8 cellular contexts compared by ENCODE assay signal in genomic region chr5:178730940-178731265, GRCh38. TPM values are rescaled to one million over a fixed set of nuclear protein-coding genes. Genes with fewer than 3 reads are reported as not detected.
DNase-seq lines count a peak whose midpoint lies in the region; ATAC-seq and TF ChIP-seq lines count a peak whose summit lies in the region.

No MANE protein-coding gene starts in this region.

- H3K4me3 ChIP-seq in A673 (ENCODE audit: low read depth, low read length, poor library complexity, severe bottlenecking) = peak overlapping the region; percentile 82
- peak overlapping the region; percentile 12 for H3K4me3 ChIP-seq in astrocyte of the spinal cord (ENCODE audit: low read depth, low read length)

- in situ Hi-C loops in astrocyte of the spinal cord (cut with HindIII; ENCODE audit: low sequenced_read_pairs) = no loop called here

- intact Hi-C loops in A673 (cut with micrococcal nuclease; ENCODE audit: unreplicated experiment) = loop anchor here (1.0 to 5.0 kb wide), 2 partner anchors 128 to 761 kb away; partner anchors contain the start of gene ZNF354B

- no peaks in the 10 kb centered on the region for H3K4me1 ChIP-seq in A673 (ENCODE audit: insufficient read depth, low read length, poor library complexity, severe bottlenecking)

- CTCF ChIA-PET in A673 (lab: Charles Lee) = interaction anchor here (0.6 to 1.3 kb wide), 2 partner anchors 129 to 1176 kb away, joined by 4 to 7 read pairs; partner anchors contain the start of gene ZNF354B
- CTCF ChIA-PET in HEK293T (lab: Yijun Ruan, JAX) = interaction anchor here (1.2 to 1.5 kb wide), 2 partner anchors 56 to 128 kb away, joined by 5 to 10 read pairs; partner anchors contain the start of gene ZNF354B

- H3K4me3 Mint-ChIP-seq in IgD-negative memory B cell (peak overlapping the region; percentile 75 to 92 (median 82)), naive B cell (peak overlapping the region; percentile 74 to 91 (median 82))

- H3K36me3 Mint-ChIP-seq in IgD-negative memory B cell (peaks cover 6% of the 10 kb centered on the region), naive B cell (peaks cover 0 to 7% of the 10 kb centered on the region in 2 donors)

- H3K27me3 Mint-ChIP-seq in IgD-negative memory B cell (no peaks in the 10 kb centered on the region), naive B cell (no peaks in the 10 kb centered on the region)

- H3K4me1 Mint-ChIP-seq in IgD-negative memory B cell (peaks cover 4 to 12% (median 6%) of the 10 kb centered on the region in 3 donors), naive B cell (peaks cover 9 to 18% (median 10%) of the 10 kb centered on the region in 3 donors)

- TF ChIP-seq CTCF in A673 (conservative IDR thresholded peaks at IDR 0.05; ENCODE audit: low read depth, low read length) = no peak
- TF ChIP-seq CTCF in astrocyte of the spinal cord (IDR thresholded peaks at IDR 0.05; ENCODE audit: low read depth, low read length) = no peak

- H3K27ac ChIP-seq in A673 (ENCODE audit: low read depth, low read length, poor library complexity, severe bottlenecking) = no peak overlapping the region

- POLR2A ChIA-PET in A673 (lab: Charles Lee; ENCODE audit: low non-redundant PET) = no interaction called here
- POLR2A ChIA-PET in HEK293T (lab: Yijun Ruan, JAX) = interaction anchor here (0.6 to 1.0 kb wide), 5 partner anchors 9 to 129 kb away, joined by 3 to 9 read pairs (median 3); partner anchors contain the start of gene ZNF354B

- H3K27me3 ChIP-seq in A673 (replicated peaks; ENCODE audit: insufficient read depth, low read depth, low read length, poor library complexity) = no peaks in the 10 kb centered on the region

- ATAC-seq in naive B cell (ENCODE audit: low read depth in 2 of 2) = no peak

- H3K27ac Mint-ChIP-seq in IgD-negative memory B cell (peak overlapping the region; percentile 4 to 46 (median 6)), naive B cell (peak overlapping the region in 3 of 6 donors; percentile 26 to 49 (median 49))

- H3K9me3 ChIP-seq in A673 (ENCODE audit: low read depth, low read length, poor library complexity, severe bottlenecking) = no peaks in the 10 kb centered on the region

- peaks cover 0 to 5% (median 0%) of the 10 kb centered on the region in 3 donors for H3K9me3 Mint-ChIP-seq in IgD-negative memory B cell
- peaks cover 0 to 5% (median 0%) of the 10 kb centered on the region in 7 donors for H3K9me3 Mint-ChIP-seq in naive B cell

- BruUV-seq in A673 (replicated peaks; lab: Mats Ljungman, UMichigan) = no TSS peak

- peaks cover 5% of the 10 kb centered on the region for H3K36me3 ChIP-seq in A673 (ENCODE audit: insufficient read depth, low read length, poor library complexity, severe bottlenecking)

- DNase-seq in A673 (ENCODE audit: low spot score) (no peak), astrocyte of the spinal cord (ENCODE audit: low read depth, low spot score) (no peak), naive B cell (no peak), HEK293T (ENCODE audit: extremely low spot score) (no peak), NCI-H2196 treated with DMSO at 0.1 percent for 48 hours (lab: John Stamatoyannopoulos, UW; ENCODE audit: unreplicated experiment) (no peak), SW480 (ENCODE audit: low spot score) (no peak)
- DNase-seq in stimulated activated CD4-positive, alpha-beta T cell treated with anti-CD3 and anti-CD28 coated beads, Interleukin-2, amount 100 ng/mL, for 48 hours = no peak

TF ChIP-seq in HEK293T, 16 proteins besides CTCF, POLR2A, EP300 and RAD21:
- TF ChIP-seq L3MBTL2 (conservative IDR thresholded peaks at IDR 0.05) (no peak), CTBP1 (IDR thresholded peaks at IDR 0.05; ENCODE audit: borderline replicate concordance) (no peak), ARNT (IDR thresholded peaks at IDR 0.05) (no peak), FOXM1 (IDR thresholded peaks at IDR 0.05; ENCODE audit: borderline replicate concordance) (no peak), ELF4 (IDR thresholded peaks at IDR 0.05) (no peak), TARDBP (IDR thresholded peaks at IDR 0.05) (no peak), BHLHE40 (IDR thresholded peaks at IDR 0.05; ENCODE audit: borderline replicate concordance) (no peak), ZNF384 (IDR thresholded peaks at IDR 0.05) (no peak), NFRKB (IDR thresholded peaks at IDR 0.05) (no peak), SP1 (IDR thresholded peaks at IDR 0.05) (no peak)
- TF ChIP-seq, protein P1, sequence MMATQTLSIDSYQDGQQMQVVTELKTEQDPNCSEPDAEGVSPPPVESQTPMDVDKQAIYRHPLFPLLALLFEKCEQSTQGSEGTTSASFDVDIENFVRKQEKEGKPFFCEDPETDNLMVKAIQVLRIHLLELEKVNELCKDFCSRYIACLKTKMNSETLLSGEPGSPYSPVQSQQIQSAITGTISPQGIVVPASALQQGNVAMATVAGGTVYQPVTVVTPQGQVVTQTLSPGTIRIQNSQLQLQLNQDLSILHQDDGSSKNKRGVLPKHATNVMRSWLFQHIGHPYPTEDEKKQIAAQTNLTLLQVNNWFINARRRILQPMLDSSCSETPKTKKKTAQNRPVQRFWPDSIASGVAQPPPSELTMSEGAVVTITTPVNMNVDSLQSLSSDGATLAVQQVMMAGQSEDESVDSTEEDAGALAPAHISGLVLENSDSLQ (IDR thresholded peaks at IDR 0.05) = no peak

RNA-seq across cellular contexts. Expression of gene ZNF354A, which starts 0.4 kb away (rescaled TPM):
- 15.8 and 16.9 TPM in 2 replicates for total RNA-seq in A673 (2021)
- polyA plus RNA-seq in IgD-negative memory B cell (11.1 TPM), naive B cell (ENCODE audit: low read depth in 6 of 6) (10 to 100 TPM; 11.2 to 18.3 (median 13.8) TPM)
